ENCODE assay signal across 8 cellular contexts in genomic region chr5:140240987-140241706, GRCh38.
DNase-seq lines count a peak whose midpoint lies in the region; ATAC-seq and TF ChIP-seq lines count a peak whose summit lies in the region.

No MANE protein-coding gene starts in this region.

- H3K9me3 ChIP-seq in thoracic aorta = no peaks in the 10 kb centered on the region

- no peaks in the 10 kb centered on the region for H3K27me3 ChIP-seq in thoracic aorta (replicated peaks; ENCODE audit: insufficient read depth)

- H3K36me3 ChIP-seq in thoracic aorta = peaks cover 3% of the 10 kb centered on the region

- H3K4me3 ChIP-seq in lower leg skin (ENCODE audit: low read depth, poor library complexity, severe bottlenecking) = no peak overlapping the region
- H3K4me3 ChIP-seq in thoracic aorta = no peak overlapping the region

- intact Hi-C loops in lower leg skin (cut with DNase I; ENCODE audit: low total_unique reads) = loop anchor here (5.0 kb wide), 1 partner anchor 111 kb away; no protein-coding TSS in a partner anchor

- H3K27ac ChIP-seq in thoracic aorta = peak overlapping the region in 1 of 2 donors; percentile 33

- TF ChIP-seq CTCF in lower leg skin (IDR thresholded peaks at IDR 0.05) = no peak
- TF ChIP-seq CTCF in thoracic aorta (IDR thresholded peaks at IDR 0.05) = no peak

- TF ChIP-seq POLR2A in lower leg skin (IDR thresholded peaks at IDR 0.05) = no peak

- WGBS in lower leg skin, 2 donors = 18 to 30% methylated on average over 8 to 9 of the region's 9 CpGs

- peaks cover 12 to 30% of the 10 kb centered on the region in 2 donors for H3K4me1 ChIP-seq in thoracic aorta (ENCODE audit: control insufficient read depth in 1 of 2, low read depth in 2 of 2)

- ATAC-seq in thoracic aorta (ENCODE audit: insufficient number of reproducible peaks, low FRiP score, low read depth) (no peak), HG03135 (IDR thresholded peaks at IDR 0.05; ENCODE audit: unreplicated experiment) (no peak)

- DNase-seq in GM03348 (ENCODE audit: low spot score) (peak; percentile 88), NCI-H510A treated with DMSO at 0.1 percent for 48 hours (lab: John Stamatoyannopoulos, UW) (peak; percentile 40), dermis microvascular lymphatic vessel endothelial cell (ENCODE audit: low read depth in 2 of 2) (peak; percentile 87 to 94), lower leg skin (ENCODE audit: low spot score in 2 of 2) (peak; percentile 84 to 96), thoracic aorta (ENCODE audit: low spot score) (peak; percentile 73)
- DNase-seq in stimulated activated CD4-positive, alpha-beta T cell treated with anti-CD3 and anti-CD28 coated beads, Interleukin-15, amount 100 ng/mL, for 24 hours = no peak
- DNase-seq in central memory CD4-positive, alpha-beta T cell = no peak

Comparison
In these comparisons a context has a peak if more than half of its experiments do, and no peak if none do; other contexts are left out.
1. DNase-seq: peak in GM03348 (single experiment), NCI-H510A treated with DMSO at 0.1 percent for 48 hours (single experiment), dermis microvascular lymphatic vessel endothelial cell (2 of 2), lower leg skin (2 of 2) and thoracic aorta (single experiment); none in stimulated activated CD4-positive, alpha-beta T cell treated with anti-CD3 and anti-CD28 coated beads, Interleukin-15, amount 100 ng/mL, for 24 hours (single experiment) and central memory CD4-positive, alpha-beta T cell (single experiment).